In genomic region chr2:218853766-218854165, GRCh38 we compare ENCODE assay signal across 12 cellular contexts. TPM values are rescaled to one million over a fixed set of nuclear protein-coding genes. Genes with fewer than 3 reads are reported as not detected.
A peak's percentile ranks its signal among the peaks of the same experiment; 100 is the strongest.
DNase-seq lines count a peak whose midpoint lies in the region; ATAC-seq and TF ChIP-seq lines count a peak whose summit lies in the region.
"Had no signal": no experiment of that assay in that cellular context is flagged by ENCODE, and none has a peak within 500 bp of the region (broad histone marks: within the 10 kb centered on the region; RNA-seq: fewer than 3 reads in every experiment).

No MANE protein-coding gene starts in this region.

- no peaks in the 10 kb centered on the region for H3K79me2 ChIP-seq in PC-9 (ENCODE audit: low read depth)

- CTCF ChIA-PET in PC-9 (lab: Charles Lee) = interaction anchor here (0.6 to 1.2 kb wide), 2 partner anchors 44 to 391 kb away, joined by 3 read pairs; partner anchors contain the start of genes GLB1L and STK16

- H3K9me2 ChIP-seq in PC-9 (ENCODE audit: insufficient read depth) = no peaks in the 10 kb centered on the region

- H3K27me3 Mint-ChIP-seq in activated naive CD4-positive, alpha-beta T cell treated with anti-CD3 and anti-CD28 coated beads, Interleukin-2, amount 50 U/mL, for 24 hours = peaks cover 49% of the 10 kb centered on the region
- peaks cover 71% of the 10 kb centered on the region for H3K27me3 Mint-ChIP-seq in type B pancreatic cell

- peak overlapping the region; percentile 58 for H2AFZ ChIP-seq in PC-9

- H3K27ac Mint-ChIP-seq in activated naive CD4-positive, alpha-beta T cell treated with anti-CD3 and anti-CD28 coated beads, Interleukin-2, amount 50 U/mL, for 24 hours = peak overlapping the region; percentile 53
- peak overlapping the region; percentile 89 for H3K27ac Mint-ChIP-seq in type B pancreatic cell

- peak overlapping the region; percentile 29 for H3K4me2 ChIP-seq in PC-9

- TF ChIP-seq POLR2A in gastroesophageal sphincter (IDR thresholded peaks at IDR 0.05) = no peak

- no peaks in the 10 kb centered on the region for H3K4me1 Mint-ChIP-seq in activated naive CD4-positive, alpha-beta T cell treated with anti-CD3 and anti-CD28 coated beads, Interleukin-2, amount 50 U/mL, for 24 hours
- H3K4me1 Mint-ChIP-seq in type B pancreatic cell (ENCODE audit: unreplicated experiment) = peaks cover 40% of the 10 kb centered on the region

- 35 to 52% methylated on average over 3 to 5 of the region's 5 CpGs for WGBS in gastroesophageal sphincter (ENCODE audit: low coverage in 1 of 2), 2 donors

- H3K4me3 Mint-ChIP-seq in activated naive CD4-positive, alpha-beta T cell treated with anti-CD3 and anti-CD28 coated beads, Interleukin-2, amount 50 U/mL, for 24 hours = no peak overlapping the region
- peak overlapping the region; percentile 65 for H3K4me3 Mint-ChIP-seq in type B pancreatic cell

- no peak for TF ChIP-seq CTCF in PC-9 (conservative IDR thresholded peaks at IDR 0.05)
- TF ChIP-seq CTCF in fibroblast of mammary gland (conservative IDR thresholded peaks at IDR 0.05; ENCODE audit: control insufficient read depth, insufficient read depth, low read depth, low read length) = no peak
- TF ChIP-seq CTCF in type B pancreatic cell (conservative IDR thresholded peaks at IDR 0.05) = no peak
- TF ChIP-seq CTCF in gastroesophageal sphincter (IDR thresholded peaks at IDR 0.05) = no peak

- peaks cover 58% of the 10 kb centered on the region for H3K4me1 ChIP-seq in PC-9 (replicated peaks; ENCODE audit: insufficient read depth)
- H3K4me1 ChIP-seq in gastroesophageal sphincter = peaks cover 0 to 4% (median 0%) of the 10 kb centered on the region in 3 donors
- H3K4me1 ChIP-seq: lower lobe of right lung, pancreas had no signal

- H3K4me3 ChIP-seq in PC-9 (no peak overlapping the region), fibroblast of mammary gland (ENCODE audit: control insufficient read depth, low read depth, low read length) (no peak overlapping the region), gastroesophageal sphincter (no peak overlapping the region)
- H3K4me3 ChIP-seq: lower lobe of right lung, pancreas, thoracic aorta had no signal

- DNase-seq in activated naive CD4-positive, alpha-beta T cell treated with anti-CD3 and anti-CD28 coated beads, Interleukin-2, amount 50 U/mL, for 16 hours = no peak
- DNase-seq in PC-9 = peak in 1 of 2 experiments; percentile 76
- peak; percentile 59 for DNase-seq in fibroblast of mammary gland (ENCODE audit: low read depth)
- DNase-seq in type B pancreatic cell (ENCODE audit: extremely low spot score, unreplicated experiment) = no peak
- DNase-seq: lower lobe of right lung had no signal

- no peaks in the 10 kb centered on the region for H3K36me3 Mint-ChIP-seq in activated naive CD4-positive, alpha-beta T cell treated with anti-CD3 and anti-CD28 coated beads, Interleukin-2, amount 50 U/mL, for 24 hours
- H3K36me3 Mint-ChIP-seq in type B pancreatic cell = no peaks in the 10 kb centered on the region

- intact Hi-C loops in PC-9 (cut with micrococcal nuclease; ENCODE audit: unreplicated experiment) = loop anchor here (2.0 to 5.0 kb wide), 4 partner anchors 124 to 301 kb away; no protein-coding TSS in a partner anchor

- BruUV-seq in PC-9 (replicated peaks; lab: Mats Ljungman, UMichigan) = no TSS peak

- POLR2A ChIA-PET in PC-9 (lab: Charles Lee; ENCODE audit: unreplicated experiment) = no interaction called here

- TF ChIP-seq EP300 in gastroesophageal sphincter (IDR thresholded peaks at IDR 0.05) = no peak

- ATAC-seq in GM21576 (IDR thresholded peaks at IDR 0.05; ENCODE audit: unreplicated experiment) = no peak
- ATAC-seq in gastroesophageal sphincter = no peak
- ATAC-seq in GM19035 (IDR thresholded peaks at IDR 0.05; ENCODE audit: unreplicated experiment) = no peak

- H4K20me1 ChIP-seq in PC-9 (ENCODE audit: insufficient read depth) = no peaks in the 10 kb centered on the region

- H3K9me3 Mint-ChIP-seq in activated naive CD4-positive, alpha-beta T cell treated with anti-CD3 and anti-CD28 coated beads, Interleukin-2, amount 50 U/mL, for 24 hours = no peaks in the 10 kb centered on the region
- no peaks in the 10 kb centered on the region for H3K9me3 Mint-ChIP-seq in type B pancreatic cell

- H3K27ac ChIP-seq in PC-9 (no peak overlapping the region), gastroesophageal sphincter (no peak overlapping the region)
- H3K27ac ChIP-seq: lower lobe of right lung, pancreas, thoracic aorta had no signal

- H3K27me3 ChIP-seq in PC-9 (ENCODE audit: insufficient read depth, low read depth) (0 out of 2 replicates have a peak, but pooled peaks cover 1% of the 10 kb centered on the region), gastroesophageal sphincter (peaks cover 97% of the 10 kb centered on the region)

- no peaks in the 10 kb centered on the region for H3K9me3 ChIP-seq in PC-9 (ENCODE audit: insufficient read depth, low read depth)
- no peaks in the 10 kb centered on the region for H3K9me3 ChIP-seq in gastroesophageal sphincter
- H3K9me3 ChIP-seq: lower lobe of right lung, pancreas, thoracic aorta had no signal

- H3K36me3 ChIP-seq in PC-9 (ENCODE audit: low read depth) = no peaks in the 10 kb centered on the region
- no peaks in the 10 kb centered on the region for H3K36me3 ChIP-seq in gastroesophageal sphincter
- H3K36me3 ChIP-seq: lower lobe of right lung, pancreas, thoracic aorta had no signal

- peaks cover 52% of the 10 kb centered on the region for H3F3A ChIP-seq in PC-9 (ENCODE audit: insufficient read depth, low read depth)

RNA-seq across cellular contexts. Expression of gene WNT6, which starts 5.8 kb away (rescaled TPM):
- total RNA-seq in PC-9 (2021) (0.33 and 0.45 TPM in 2 replicates), type B pancreatic cell (ENCODE audit: low replicate concordance) (24.7 and 123 TPM in 2 replicates), gastroesophageal sphincter (1 to 10 TPM; 1.3 to 4.2 (median 4.0) TPM)

RNA-seq across cellular contexts. Expression of gene PRKAG3, which starts 22.2 kb away (rescaled TPM):
- total RNA-seq in PC-9 (2021) (not detected in 2 replicates), type B pancreatic cell (ENCODE audit: low replicate concordance) (not detected in 2 replicates), gastroesophageal sphincter (not detected)
- total RNA-seq: G401, lower lobe of right lung, pancreas had no signal

RNA-seq across cellular contexts. Expression of gene WNT10A, which starts 26.9 kb away (rescaled TPM):
- total RNA-seq in PC-9 (2021) = 1.2 and 2.3 TPM in 2 replicates
- 5.5 and 31.8 TPM in 2 replicates for total RNA-seq in type B pancreatic cell (ENCODE audit: low replicate concordance)
- not detected for total RNA-seq in gastroesophageal sphincter
